22 cellular contexts compared by ENCODE assay signal in the genomic region with DNA sequence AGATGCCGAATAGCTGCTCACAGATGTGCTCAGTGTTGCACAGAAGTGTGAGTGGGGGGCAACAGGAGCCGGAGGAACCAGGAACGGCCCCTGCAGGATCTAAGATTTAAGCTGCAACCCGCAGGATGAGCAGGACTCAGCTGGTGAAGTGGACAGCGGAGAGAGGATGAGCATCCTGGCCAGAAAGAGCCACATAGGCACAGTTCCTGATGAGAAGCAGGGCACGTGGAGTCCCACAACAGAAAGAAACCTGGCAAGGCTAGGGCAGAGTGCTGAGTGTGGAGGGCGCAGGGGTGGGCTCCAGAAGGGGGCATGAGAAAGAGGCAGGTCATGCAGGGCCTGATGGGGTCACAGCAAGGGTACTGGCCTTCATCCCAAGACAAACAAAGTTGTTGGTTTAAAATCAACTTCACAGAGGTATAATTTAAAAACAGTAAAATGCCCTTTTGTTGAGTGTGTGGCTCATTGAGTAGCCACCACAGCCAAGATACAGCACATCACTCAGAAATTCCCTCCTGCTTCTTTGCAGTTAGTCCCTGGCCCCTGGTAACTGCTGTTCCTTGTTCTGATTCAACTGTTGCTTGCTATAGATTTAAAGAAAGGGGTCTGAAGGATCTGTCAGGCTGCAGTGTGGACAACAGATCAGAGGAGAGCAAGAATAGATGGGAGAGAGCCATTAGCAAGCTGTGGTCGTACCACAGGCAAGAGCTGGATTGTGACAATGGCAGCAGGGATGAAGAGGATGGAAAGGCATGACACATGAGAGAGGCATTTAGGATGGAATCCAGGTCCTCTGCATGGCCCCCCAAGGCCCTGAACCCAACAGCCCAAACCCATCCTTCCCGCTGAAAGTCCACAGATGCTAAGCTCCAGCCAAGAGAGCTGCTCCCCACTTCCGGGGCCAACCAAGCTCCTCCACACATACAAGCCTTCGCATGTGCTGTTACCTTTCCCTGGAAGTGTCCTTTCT. TPM values are rescaled to one million over a fixed set of nuclear protein-coding genes. Genes with fewer than 3 reads are reported as not detected.
A peak's percentile ranks its signal among the peaks of the same experiment; 100 is the strongest.
DNase-seq lines count a peak whose midpoint lies in the region; ATAC-seq, FAIRE-seq and TF ChIP-seq lines count a peak whose summit lies in the region.
"Had no signal": no experiment of that assay in that cellular context is flagged by ENCODE, and none has a peak within 500 bp of the region (broad histone marks: within the 10 kb centered on the region; RNA-seq: fewer than 3 reads in every experiment).

No MANE protein-coding gene starts in this region.

- H3K79me1 ChIP-seq in H1 (ENCODE audit: low read depth, low read length): no peaks in the 10 kb centered on the region

- no peaks in the 10 kb centered on the region for H4K20me1 ChIP-seq in PC-9 (ENCODE audit: insufficient read depth)
- H4K20me1 ChIP-seq in H1 (replicated peaks in 1 of 2; ENCODE audit: control insufficient read depth in 1 of 2, insufficient read depth in 2 of 2, low read length in 2 of 2): no peaks in the 10 kb centered on the region

- no peak overlapping the region for H2BK120ac ChIP-seq in H1 (replicated peaks; ENCODE audit: low read depth, low read length)

- peak overlapping the region; percentile 35; the same call in 1 of the 2 replicates for H3K4me2 ChIP-seq in PC-9
- H3K4me2 ChIP-seq in H1 (ENCODE audit: insufficient read depth in 1 of 2, low read depth in 2 of 2, low read length in 2 of 2): no peak overlapping the region

- POLR2A ChIA-PET in PC-9 (lab: Charles Lee; ENCODE audit: unreplicated experiment) (no interaction called here), H1 (lab: Charles Lee; ENCODE audit: partially characterized antibody) (interaction anchor here (1.0 kb wide), 1 partner anchor 10 kb away, joined by 3 read pairs; no protein-coding TSS in a partner anchor)

- peaks cover 38% of the 10 kb centered on the region for H3F3A ChIP-seq in PC-9 (ENCODE audit: insufficient read depth, low read depth)

- no peak overlapping the region for H2BK5ac ChIP-seq in H1 (ENCODE audit: low read depth, low read length)

- TF ChIP-seq CTCF in PC-9 (conservative IDR thresholded peaks at IDR 0.05) (no peak), H1 (IDR thresholded peaks at IDR 0.05; ENCODE audit: control extremely low read depth in 1 of 3, insufficient read depth in 1 of 3, low read depth in 1 of 3, low read length in 3 of 3) (no peak), progenitor cell of endocrine pancreas (IDR thresholded peaks at IDR 0.05; ENCODE audit: unreplicated experiment) (no peak), Peyer's patch (IDR thresholded peaks at IDR 0.05) (no peak)

- no peak overlapping the region for H3K9ac ChIP-seq in H1 (replicated peaks in 1 of 4; ENCODE audit: extremely low read depth in 1 of 4, low read depth in 3 of 4, low read length in 3 of 4)

- peaks cover 26% of the 10 kb centered on the region for H3K9me3 Mint-ChIP-seq in activated CD4-positive, alpha-beta T cell treated with anti-CD3 and anti-CD28 coated beads, Interleukin-2, amount 10 ng/mL, durations not matched to agents 24 days and 14 days
- H3K9me3 Mint-ChIP-seq in progenitor cell of endocrine pancreas (ENCODE audit: low read depth): peaks cover 13% of the 10 kb centered on the region
- H3K9me3 Mint-ChIP-seq: natural killer cell treated with Interleukin-12 subunit alpha and Interleukin-12 subunit beta and Interleukin-15 and Interleukin-18, amount 100 ng/mL, for 72 hours had no signal

- H3K4me1 ChIP-seq in PC-9 (replicated peaks; ENCODE audit: insufficient read depth) (peaks cover 52% of the 10 kb centered on the region), H1 (replicated peaks in 1 of 4; ENCODE audit: control insufficient read depth in 3 of 4, insufficient read depth in 4 of 4, low read length in 3 of 4) (peaks cover 0 to 4% (median 0%) of the 10 kb centered on the region in 4 experiments; a peak in 1 of 7 replicates), Peyer's patch (no peaks in the 10 kb centered on the region)

- no peaks in the 10 kb centered on the region for H3K79me2 ChIP-seq in PC-9 (ENCODE audit: low read depth)
- H3K79me2 ChIP-seq in H1 (ENCODE audit: control insufficient read depth in 1 of 2, insufficient read depth in 2 of 2, low read length in 2 of 2): no peaks in the 10 kb centered on the region

- peaks cover 5% of the 10 kb centered on the region for H3K27me3 Mint-ChIP-seq in activated CD4-positive, alpha-beta T cell treated with anti-CD3 and anti-CD28 coated beads, Interleukin-2, amount 10 ng/mL, durations not matched to agents 24 days and 14 days
- H3K27me3 Mint-ChIP-seq in progenitor cell of endocrine pancreas: no peaks in the 10 kb centered on the region
- H3K27me3 Mint-ChIP-seq: activated CD8-positive, alpha-beta T cell treated with anti-CD3 and anti-CD28 coated beads for 36 hours had no signal

- H3K4me3 Mint-ChIP-seq in activated CD4-positive, alpha-beta T cell treated with anti-CD3 and anti-CD28 coated beads, Interleukin-2, amount 10 ng/mL, durations not matched to agents 24 days and 14 days: no peak overlapping the region
- no peak overlapping the region for H3K4me3 Mint-ChIP-seq in progenitor cell of endocrine pancreas (ENCODE audit: low read depth)
- H3K4me3 Mint-ChIP-seq: activated CD8-positive, alpha-beta T cell treated with anti-CD3 and anti-CD28 coated beads for 36 hours; natural killer cell treated with Interleukin-12 subunit alpha and Interleukin-12 subunit beta and Interleukin-15 and Interleukin-18, amount 100 ng/mL, for 72 hours; type B pancreatic cell had no signal

- BruUV-seq in PC-9 (replicated peaks; lab: Mats Ljungman, UMichigan): no TSS peak

- no peaks in the 10 kb centered on the region for H3K9me2 ChIP-seq in PC-9 (ENCODE audit: insufficient read depth)

- TF ChIP-seq RAD21 in H1 (IDR thresholded peaks at IDR 0.05 in 1 of 2, conservative IDR thresholded peaks at IDR 0.05 in 1 of 2; ENCODE audit: low read depth in 2 of 2, low read length in 2 of 2): no peak

- H3K36me3 ChIP-seq in PC-9 (ENCODE audit: low read depth): no peaks in the 10 kb centered on the region
- H3K36me3 ChIP-seq in H1 (ENCODE audit: control insufficient read depth in 2 of 4, insufficient read depth in 4 of 4, low read length in 3 of 4): no peaks in the 10 kb centered on the region
- H3K36me3 ChIP-seq in Peyer's patch: no peaks in the 10 kb centered on the region
- H3K36me3 ChIP-seq: cardiac muscle cell had no signal

- ATAC-seq in GM18505 (IDR thresholded peaks at IDR 0.05; ENCODE audit: unreplicated experiment): no peak
- no peak for ATAC-seq in HG03039 (IDR thresholded peaks at IDR 0.05; ENCODE audit: unreplicated experiment)
- ATAC-seq: activated CD8-positive, alpha-beta T cell treated with anti-CD3 and anti-CD28 coated beads for 36 hours; left lobe of liver; natural killer cell treated with Interleukin-12 subunit alpha and Interleukin-12 subunit beta and Interleukin-15 and Interleukin-18, amount 100 ng/mL, for 72 hours had no signal

- H3K4me1 Mint-ChIP-seq in activated CD4-positive, alpha-beta T cell treated with anti-CD3 and anti-CD28 coated beads, Interleukin-2, amount 10 ng/mL, durations not matched to agents 24 days and 14 days: peaks cover 37% of the 10 kb centered on the region
- H3K4me1 Mint-ChIP-seq in progenitor cell of endocrine pancreas (ENCODE audit: low read depth): peaks cover 7% of the 10 kb centered on the region

- WGBS in H1 (ENCODE audit: extremely low coverage in 1 of 2, insufficient coverage in 1 of 2, insufficient read length in 1 of 2, insufficient replicate concordance in 2 of 2, low coverage in 1 of 2, low lambda C conversion rate in 2 of 2, missing lambda C conversion rate in 1 of 2), 2 experiments: 92% methylated on average over 11 of the region's 11 CpGs; no CpG with 5 or more reads in 1 of the 2 experiments

- H2BK12ac ChIP-seq in H1 (ENCODE audit: low read depth, low read length): no peak overlapping the region

- H3K23ac ChIP-seq in H1 (ENCODE audit: insufficient read length): no peak overlapping the region

- no peak overlapping the region for H3K14ac ChIP-seq in H1 (ENCODE audit: insufficient read length)

- intact Hi-C loops in activated CD4-positive, alpha-beta T cell treated with anti-CD3 and anti-CD28 coated beads, Interleukin-2, amount 10 ng/mL, durations not matched to agents 24 days and 14 days (cut with micrococcal nuclease): no loop called here
- intact Hi-C loops in PC-9 (cut with micrococcal nuclease; ENCODE audit: unreplicated experiment): no loop called here

- TF ChIP-seq EP300 in H1 (IDR thresholded peaks at IDR 0.05; ENCODE audit: borderline replicate concordance in 1 of 2, low read depth in 2 of 2, low read length in 2 of 2): no peak

- H2BK20ac ChIP-seq in H1 (ENCODE audit: low read length): no peak overlapping the region

- no peak overlapping the region for H3K4me3 ChIP-seq in PC-9
- H3K4me3 ChIP-seq in H1 (ENCODE audit: extremely low read depth in 1 of 4, insufficient read depth in 2 of 4, low read depth in 3 of 4, low read length in 4 of 4): no peak overlapping the region
- H3K4me3 ChIP-seq in Peyer's patch: no peak overlapping the region
- H3K4me3 ChIP-seq: cardiac muscle cell had no signal

- no peak overlapping the region for H2AK5ac ChIP-seq in H1 (ENCODE audit: low read depth, low read length)

- no peak overlapping the region for H3K18ac ChIP-seq in H1 (ENCODE audit: extremely low read depth, low read length)

- no peak overlapping the region for H3K4ac ChIP-seq in H1 (replicated peaks; ENCODE audit: insufficient read length, low read depth, low read length)

- H2AFZ ChIP-seq in PC-9 (no peak overlapping the region), H1 (ENCODE audit: low read length) (0 out of 2 replicates have a peak overlapping the region, but pooled peaks have one; percentile 39)

- H3K27ac Mint-ChIP-seq in activated CD4-positive, alpha-beta T cell treated with anti-CD3 and anti-CD28 coated beads, Interleukin-2, amount 10 ng/mL, durations not matched to agents 24 days and 14 days: no peak overlapping the region
- H3K27ac Mint-ChIP-seq in progenitor cell of endocrine pancreas: peak overlapping the region; percentile 18
- H3K27ac Mint-ChIP-seq: activated CD8-positive, alpha-beta T cell treated with anti-CD3 and anti-CD28 coated beads for 36 hours; natural killer cell treated with Interleukin-12 subunit alpha and Interleukin-12 subunit beta and Interleukin-15 and Interleukin-18, amount 100 ng/mL, for 72 hours had no signal

- no peak overlapping the region for H4K5ac ChIP-seq in H1 (ENCODE audit: insufficient read length, low read depth, low read length)

- no peaks in the 10 kb centered on the region for H3K23me2 ChIP-seq in H1 (ENCODE audit: low read depth, low read length)

- H3K9me3 ChIP-seq in PC-9 (ENCODE audit: insufficient read depth, low read depth): peaks cover 10% of the 10 kb centered on the region; the same call in 1 of the 2 replicates
- no peaks in the 10 kb centered on the region for H3K9me3 ChIP-seq in H1 (ENCODE audit: insufficient read depth in 2 of 2, low read depth in 1 of 2, low read length in 1 of 2)
- no peaks in the 10 kb centered on the region for H3K9me3 ChIP-seq in Peyer's patch

- CTCF ChIA-PET in PC-9 (lab: Charles Lee): no interaction called here
- CTCF ChIA-PET in H1 (lab: Charles Lee; ENCODE audit: partially characterized antibody): interaction anchor here (0.9 to 1.4 kb wide), 3 partner anchors 16 to 65 kb away, joined by 3 to 4 read pairs (median 3); no protein-coding TSS in a partner anchor

- H3K27me3 ChIP-seq in PC-9 (ENCODE audit: insufficient read depth, low read depth): no peaks in the 10 kb centered on the region
- no peaks in the 10 kb centered on the region for H3K27me3 ChIP-seq in H1 (replicated peaks in 1 of 4; ENCODE audit: control insufficient read depth in 3 of 4, extremely low read depth in 1 of 4, insufficient read depth in 3 of 4, low read length in 3 of 4)
- no peaks in the 10 kb centered on the region for H3K27me3 ChIP-seq in Peyer's patch
- H3K27me3 ChIP-seq: cardiac muscle cell had no signal

- H3K36me3 Mint-ChIP-seq in activated CD4-positive, alpha-beta T cell treated with anti-CD3 and anti-CD28 coated beads, Interleukin-2, amount 10 ng/mL, durations not matched to agents 24 days and 14 days (ENCODE audit: low read depth): no peaks in the 10 kb centered on the region
- H3K36me3 Mint-ChIP-seq in progenitor cell of endocrine pancreas (ENCODE audit: insufficient read depth): peaks cover 2% of the 10 kb centered on the region
- H3K36me3 Mint-ChIP-seq: natural killer cell treated with Interleukin-12 subunit alpha and Interleukin-12 subunit beta and Interleukin-15 and Interleukin-18, amount 100 ng/mL, for 72 hours; type B pancreatic cell had no signal

- no peak overlapping the region for H4K8ac ChIP-seq in H1 (ENCODE audit: extremely low read depth, insufficient read depth, low read length)

- TF ChIP-seq POLR2A in H1 (IDR thresholded peaks at IDR 0.05; ENCODE audit: control extremely low read depth in 1 of 2, low read depth in 2 of 2, low read length in 2 of 2) (no peak), GM18505 (IDR thresholded peaks at IDR 0.05; ENCODE audit: borderline replicate concordance, extremely low read depth, insufficient read depth, insufficient read length) (no peak), Peyer's patch (IDR thresholded peaks at IDR 0.05) (no peak)

- DNase-seq in activated CD4-positive, alpha-beta T cell treated with anti-CD3 and anti-CD28 coated beads, Interleukin-2, amount 10 ng/mL, durations not matched to agents 24 days and 14 days: peak; percentile 52
- DNase-seq in activated CD4-positive, alpha-beta T cell treated with anti-CD3 and anti-CD28 coated beads for 48 hours: no peak
- DNase-seq in PC-9 (no peak), H1 (ENCODE audit: low read depth in 1 of 2, low spot score in 2 of 2) (no peak), progenitor cell of endocrine pancreas (ENCODE audit: low spot score, unreplicated experiment) (no peak), Peyer's patch (no peak)
- DNase-seq: activated CD8-positive, alpha-beta T cell treated with anti-CD3 and anti-CD28 coated beads for 36 hours; activated naive CD4-positive, alpha-beta T cell treated with Interleukin-2 at 50 U/mL for 16 hours; activated T-cell treated with anti-CD3 and anti-CD28 coated beads, Interleukin-2, amount 50 U/mL, for 1 hour; Caco-2; dermis blood vessel endothelial cell; NCI-H1417 treated with DMSO at 0.1 percent for 48 hours; NCI-H524; NK-92 treated with Interleukin-12 subunit alpha and Interleukin-12 subunit beta, amount 100 ng/mL, for 24 hours had no signal

- no peak overlapping the region for H3K27ac ChIP-seq in PC-9
- no peak overlapping the region for H3K27ac ChIP-seq in H1 (ENCODE audit: low read depth, low read length)
- H3K27ac ChIP-seq in Peyer's patch: no peak overlapping the region
- H3K27ac ChIP-seq: 22Rv1, cardiac muscle cell had no signal

- 0 out of 2 replicates have a peak overlapping the region, but pooled peaks have one; percentile 40 for H2BK15ac ChIP-seq in H1 (ENCODE audit: low read length)

- H4K91ac ChIP-seq in H1 (replicated peaks; ENCODE audit: insufficient read length, low read length): no peak overlapping the region

- H3K56ac ChIP-seq in H1 (replicated peaks; ENCODE audit: insufficient read length, low read depth, low read length): no peak overlapping the region

- no peak for FAIRE-seq in H1 (lab: Jason Lieb, UNC)
- FAIRE-seq: GM18507 had no signal

RNA-seq across cellular contexts. Expression of a gene that starts 53.1 kb away (rescaled TPM):
- 93.7 and 93.8 TPM in 2 replicates for total RNA-seq in activated CD4-positive, alpha-beta T cell treated with anti-CD3 and anti-CD28 coated beads, Interleukin-2, amount 10 ng/mL, durations not matched to agents 24 days and 14 days
- total RNA-seq in PC-9 (2021) (87.6 and 88.4 TPM in 2 replicates), progenitor cell of endocrine pancreas (11.6 and 12.1 TPM in 2 replicates), Peyer's patch (10 to 100 TPM; 20.1 to 67.7 (median 22.2) TPM)
- 9.4 and 13.9 TPM in 2 replicates for total RNA-seq in H1 (2021; fragmentation: NEBNext Ultra II Directional; extraction: Animal tissue kit (Norgen Biotek cat#: 25700))
- polyA plus RNA-seq in H1 (2011; rRNA removed): 2.2 and 2.8 TPM in 2 replicates
- 4.4 TPM for polyA plus RNA-seq in H1 (2011; cell fraction: cytosol; rRNA removed)
- polyA plus RNA-seq in H1 (2011; cell fraction: nucleus; rRNA removed): 8.4 TPM
- polyA plus RNA-seq in H1 (2012, experiment 1 of 2): 3.6 to 7.1 TPM (median 5.6 TPM) in 4 replicates
- polyA plus RNA-seq in H1 (2012, experiment 2 of 2): 0.46 TPM
- polyA plus RNA-seq in H1 (2013, experiment 1 of 2): 5.0 TPM
- polyA plus RNA-seq in H1 (2013, experiment 2 of 2): 4.4 TPM
- polyA minus RNA-seq in H1 (2011; rRNA and poly(A)+ RNA removed): 12.0 and 13.7 TPM in 2 replicates
- 6.8 TPM for polyA minus RNA-seq in H1 (2011; cell fraction: cytosol; rRNA and poly(A)+ RNA removed)
- polyA minus RNA-seq in H1 (2011; cell fraction: nucleus; rRNA and poly(A)+ RNA removed): 17.8 TPM
